In the genomic region with DNA sequence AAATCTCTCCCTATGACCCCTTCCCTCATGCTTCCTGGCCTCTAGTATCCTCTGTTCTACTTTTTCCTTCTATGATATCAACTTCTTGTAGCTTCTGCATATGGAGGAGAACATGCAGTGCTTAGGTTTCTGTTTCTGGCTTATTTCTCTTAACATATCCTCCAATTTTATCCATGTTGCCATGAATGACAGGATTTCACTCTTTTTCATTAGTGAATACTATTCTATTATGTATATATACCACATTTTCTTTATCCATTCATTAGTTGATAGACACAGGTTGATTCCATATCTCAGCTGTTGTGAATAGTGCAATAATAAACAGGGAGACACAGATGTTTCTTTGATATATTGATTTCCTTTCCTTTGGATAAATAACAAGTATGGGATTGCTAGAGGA, we compare ENCODE assay signal across 8 cellular contexts.
"Had no signal": no experiment of that assay in that cellular context is flagged by ENCODE, and none has a peak within 500 bp of the region (broad histone marks: within the 10 kb centered on the region; RNA-seq: fewer than 3 reads in every experiment).

No MANE protein-coding gene starts in this region.

- H3K4me1 ChIP-seq: HAP-1 had no signal

- H3K27ac Mint-ChIP-seq: GM23338, H9, HFFc6 had no signal

- H3K4me3 Mint-ChIP-seq: GM23338, H9, HFFc6 had no signal

- DNase-seq: GOT3, H7, H9, HCEC 1CT, HFFc6 had no signal

- H3K4me3 ChIP-seq: GM23338, HAP-1 had no signal

- H3K4me2 ChIP-seq: GM23338 had no signal

- ATAC-seq: GM23338, HCT116 had no signal

- H3K36me3 ChIP-seq: HAP-1 had no signal

- H2AFZ ChIP-seq: GM23338 had no signal

- H3K9me3 ChIP-seq: HAP-1 had no signal
